ENCODE assay signal across 31 cellular contexts in genomic region chr2:13533524-13533922, GRCh38.
"Had no signal": no experiment of that assay in that cellular context is flagged by ENCODE, and none has a peak within 500 bp of the region (broad histone marks: within the 10 kb centered on the region; RNA-seq: fewer than 3 reads in every experiment).

No MANE protein-coding gene starts in this region.

- H3K27me3 ChIP-seq: colonic mucosa, foreskin keratinocyte, gastroesophageal sphincter, heart left ventricle, left lung, neutrophil, right atrium auricular region, sigmoid colon, spleen, testis, tibial artery had no signal

- H3K36me3 ChIP-seq: colonic mucosa, gastroesophageal sphincter, heart left ventricle, left lung, neutrophil, prostate gland, right atrium auricular region, sigmoid colon, spleen, tibial artery had no signal

- H3K27ac Mint-ChIP-seq: dendritic cell treated with granulocyte-macrophage colony-stimulating factor and Interleukin-4, amounts not matched to agents 40 ng/mL and 50 ng/mL, for 4 days; endodermal cell; mesothelial cell of epicardium; naive B cell; natural killer cell treated with Interleukin-12 subunit alpha and Interleukin-12 subunit beta and Interleukin-15 and Interleukin-18, amount 100 ng/mL, for 72 hours; stimulated activated memory B cell treated with anti-CD40 and anti-IgM and Interleukin-4, amounts not matched to agents 10 μg/mL and 1 μg/mL and 100 μg/mL, for 72 hours; type B pancreatic cell had no signal

- H3K4me1 ChIP-seq: colonic mucosa, foreskin keratinocyte, gastroesophageal sphincter, heart left ventricle, left lung, parathyroid adenoma, prostate gland, right atrium auricular region, spleen, testis, tibial artery had no signal

- H3K9me3 ChIP-seq: colonic mucosa, gastroesophageal sphincter, heart left ventricle, mucosa of descending colon, neutrophil, prostate gland, right atrium auricular region, sigmoid colon, testis, tibial artery had no signal

- H3K27ac ChIP-seq: colonic mucosa, epithelial cell of prostate, foreskin keratinocyte, gastroesophageal sphincter, heart left ventricle, left lung, neutrophil, parathyroid adenoma, prostate gland, right atrium auricular region, sigmoid colon, spleen, testis, tibial artery had no signal

- H3K36me3 Mint-ChIP-seq: mesothelial cell of epicardium; naive B cell; stimulated activated memory B cell treated with anti-CD40 and anti-IgM and Interleukin-4, amounts not matched to agents 10 μg/mL and 1 μg/mL and 100 μg/mL, for 72 hours; type B pancreatic cell had no signal

- H3K4me3 ChIP-seq: colonic mucosa, gastroesophageal sphincter, heart left ventricle, left lung, mucosa of descending colon, prostate gland, right atrium auricular region, sigmoid colon, spleen, testis, tibial artery had no signal

- H3K4me1 Mint-ChIP-seq: endodermal cell; naive B cell; neural crest cell; stimulated activated memory B cell treated with anti-CD40 and anti-IgM and Interleukin-4, amounts not matched to agents 10 μg/mL and 1 μg/mL and 100 μg/mL, for 72 hours had no signal

- DNase-seq: colonic mucosa; effector CD8-positive, alpha-beta T cell; endodermal cell; foreskin keratinocyte; heart left ventricle; hippocampal formation; left cardiac atrium; left lung; mesenchymal stem cell; mucosa of descending colon; naive B cell; sigmoid colon; spleen; stimulated activated CD4-positive, alpha-beta T cell treated with anti-CD3 and anti-CD28 coated beads, Interleukin-4, amount 100 ng/mL, for 4 hours; stimulated activated naive CD8-positive, alpha-beta T cell treated with anti-CD3 and anti-CD28 coated beads, Interleukin-15, Interleukin-2, amounts not matched to agents 100 U/mL and 50 U/mL, for 24 hours; substantia nigra; testis; tibial artery had no signal

- ATAC-seq: esophagus mucosa; foreskin keratinocyte; gastroesophageal sphincter; heart left ventricle; left cardiac atrium; left lung; mucosa of descending colon; natural killer cell treated with Interleukin-12 subunit alpha and Interleukin-12 subunit beta and Interleukin-15 and Interleukin-18, amount 100 ng/mL, for 72 hours; stimulated activated memory B cell treated with anti-CD40 and anti-IgM and Interleukin-4, amounts not matched to agents 10 μg/mL and 1 μg/mL and 100 μg/mL, for 72 hours; stimulated activated naive CD8-positive, alpha-beta T cell treated with anti-CD3 and anti-CD28 coated beads, Interleukin-15, Interleukin-2, amounts not matched to agents 100 U/mL and 50 U/mL, for 24 hours had no signal

- H3K27me3 Mint-ChIP-seq: dendritic cell treated with granulocyte-macrophage colony-stimulating factor and Interleukin-4, amounts not matched to agents 40 ng/mL and 50 ng/mL, for 4 days; naive B cell; natural killer cell treated with Interleukin-12 subunit alpha and Interleukin-12 subunit beta and Interleukin-15 and Interleukin-18, amount 100 ng/mL, for 72 hours; stimulated activated memory B cell treated with anti-CD40 and anti-IgM and Interleukin-4, amounts not matched to agents 10 μg/mL and 1 μg/mL and 100 μg/mL, for 72 hours had no signal

- H3K4me3 Mint-ChIP-seq: dendritic cell treated with granulocyte-macrophage colony-stimulating factor and Interleukin-4, amounts not matched to agents 40 ng/mL and 50 ng/mL, for 4 days; endodermal cell; mesothelial cell of epicardium; naive B cell; natural killer cell treated with Interleukin-12 subunit alpha and Interleukin-12 subunit beta and Interleukin-15 and Interleukin-18, amount 100 ng/mL, for 72 hours; neural crest cell; stimulated activated memory B cell treated with anti-CD40 and anti-IgM and Interleukin-4, amounts not matched to agents 10 μg/mL and 1 μg/mL and 100 μg/mL, for 72 hours had no signal
